In the genomic region with DNA sequence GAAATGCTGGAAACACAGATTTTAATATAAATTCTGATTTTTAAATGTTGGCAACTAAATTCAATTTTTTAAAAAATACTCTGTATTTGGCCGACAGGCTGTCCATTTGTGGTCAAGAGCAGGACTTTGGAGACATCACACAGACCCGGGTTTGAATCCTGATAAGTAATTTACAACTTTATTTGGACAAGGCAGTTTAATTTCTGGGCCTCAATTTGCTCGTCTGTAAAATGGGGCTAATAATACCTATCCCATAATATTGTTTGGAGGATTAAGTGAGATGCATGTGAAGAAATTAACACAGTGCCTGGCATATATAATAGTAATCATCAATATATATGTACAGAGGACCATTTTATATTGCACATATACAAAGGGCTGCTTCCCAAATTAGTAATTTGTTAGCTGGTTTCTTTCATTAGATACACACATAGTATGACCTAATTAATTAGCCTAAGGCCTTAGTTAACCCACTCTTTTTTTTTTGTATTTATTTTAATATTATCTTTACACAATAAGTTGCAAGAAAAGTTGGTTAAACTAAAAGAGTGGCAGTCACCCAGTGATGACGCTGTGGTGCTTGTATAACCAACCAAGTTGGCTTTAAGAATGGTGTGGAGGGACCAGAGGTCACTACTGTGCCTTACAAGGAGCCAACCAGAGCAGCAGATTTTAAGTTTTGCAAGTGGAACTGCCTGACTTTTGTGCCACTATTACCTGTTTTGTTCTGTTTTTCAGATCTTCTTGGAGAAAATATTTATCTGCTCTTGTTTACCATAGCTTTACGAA, we compare ENCODE assay signal across 1 cellular context.
A peak's percentile ranks its signal among the peaks of the same experiment; 100 is the strongest.
TF ChIP-seq lines count a peak whose summit lies in the region.

No MANE protein-coding gene starts in this region.

TF ChIP-seq in HepG2, 621 proteins besides CTCF, POLR2A, EP300 and RAD21:
- TF ChIP-seq ATF1 (CRISPR knock-in tag; IDR thresholded peaks at IDR 0.05) (peak; percentile 31; the same call in 1 of the 2 replicates), RCOR2 (CRISPR knock-in tag; IDR thresholded peaks at IDR 0.05) (peak; percentile 83; the same call in 1 of the 2 replicates), KDM1A (CRISPR knock-in tag; IDR thresholded peaks at IDR 0.05) (peak; percentile 90; the same call in 1 of the 2 replicates), ZBTB21 (CRISPR knock-in tag; IDR thresholded peaks at IDR 0.05) (no peak), ZMYM2 (CRISPR knock-in tag; IDR thresholded peaks at IDR 0.05) (0 out of 2 replicates have a peak, but pooled peaks have one; percentile 12), BRCA1 (CRISPR knock-in tag; IDR thresholded peaks at IDR 0.05) (no peak), ZNF766 (CRISPR knock-in tag; IDR thresholded peaks at IDR 0.05; ENCODE audit: borderline replicate concordance) (no peak), ZNF160 (CRISPR knock-in tag; IDR thresholded peaks at IDR 0.05) (no peak), ZMYM3 (CRISPR knock-in tag; IDR thresholded peaks at IDR 0.05) (peak; percentile 73), ZFYVE20 (CRISPR knock-in tag; IDR thresholded peaks at IDR 0.05; ENCODE audit: borderline replicate concordance, low read depth) (no peak), ZNF629 (CRISPR knock-in tag; conservative IDR thresholded peaks at IDR 0.05) (peak; percentile 98), PCBP2 (optimal IDR thresholded peaks at IDR 0.05; ENCODE audit: low read depth, low read length, poor library complexity, severe bottlenecking) (no peak), CHD4 (IDR thresholded peaks at IDR 0.05; ENCODE audit: borderline replicate concordance, low read length) (peak; percentile 98; the same call in 1 of the 2 replicates), SP4 (CRISPR knock-in tag; IDR thresholded peaks at IDR 0.05) (no peak), ADNP (CRISPR knock-in tag; IDR thresholded peaks at IDR 0.05) (peak; percentile 73; the same call in 1 of the 2 replicates), EHMT2 (IDR thresholded peaks at IDR 0.05; ENCODE audit: borderline replicate concordance, low read depth, low read length) (0 out of 2 replicates have a peak, but pooled peaks have one; percentile 9), JUND (CRISPR knock-in tag; IDR thresholded peaks at IDR 0.05) (no peak), ZNF10 (CRISPR knock-in tag; IDR thresholded peaks at IDR 0.05; ENCODE audit: borderline replicate concordance, low read depth) (no peak)
- TF ChIP-seq, protein P1, sequence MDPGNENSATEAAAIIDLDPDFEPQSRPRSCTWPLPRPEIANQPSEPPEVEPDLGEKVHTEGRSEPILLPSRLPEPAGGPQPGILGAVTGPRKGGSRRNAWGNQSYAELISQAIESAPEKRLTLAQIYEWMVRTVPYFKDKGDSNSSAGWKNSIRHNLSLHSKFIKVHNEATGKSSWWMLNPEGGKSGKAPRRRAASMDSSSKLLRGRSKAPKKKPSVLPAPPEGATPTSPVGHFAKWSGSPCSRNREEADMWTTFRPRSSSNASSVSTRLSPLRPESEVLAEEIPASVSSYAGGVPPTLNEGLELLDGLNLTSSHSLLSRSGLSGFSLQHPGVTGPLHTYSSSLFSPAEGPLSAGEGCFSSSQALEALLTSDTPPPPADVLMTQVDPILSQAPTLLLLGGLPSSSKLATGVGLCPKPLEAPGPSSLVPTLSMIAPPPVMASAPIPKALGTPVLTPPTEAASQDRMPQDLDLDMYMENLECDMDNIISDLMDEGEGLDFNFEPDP (CRISPR knock-in tag; conservative IDR thresholded peaks at IDR 0.05), result no peak
- TF ChIP-seq, protein P2, sequence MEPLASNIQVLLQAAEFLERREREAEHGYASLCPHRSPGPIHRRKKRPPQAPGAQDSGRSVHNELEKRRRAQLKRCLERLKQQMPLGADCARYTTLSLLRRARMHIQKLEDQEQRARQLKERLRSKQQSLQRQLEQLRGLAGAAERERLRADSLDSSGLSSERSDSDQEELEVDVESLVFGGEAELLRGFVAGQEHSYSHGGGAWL (CRISPR knock-in tag; IDR thresholded peaks at IDR 0.05), result no peak
- TF ChIP-seq, protein P3, sequence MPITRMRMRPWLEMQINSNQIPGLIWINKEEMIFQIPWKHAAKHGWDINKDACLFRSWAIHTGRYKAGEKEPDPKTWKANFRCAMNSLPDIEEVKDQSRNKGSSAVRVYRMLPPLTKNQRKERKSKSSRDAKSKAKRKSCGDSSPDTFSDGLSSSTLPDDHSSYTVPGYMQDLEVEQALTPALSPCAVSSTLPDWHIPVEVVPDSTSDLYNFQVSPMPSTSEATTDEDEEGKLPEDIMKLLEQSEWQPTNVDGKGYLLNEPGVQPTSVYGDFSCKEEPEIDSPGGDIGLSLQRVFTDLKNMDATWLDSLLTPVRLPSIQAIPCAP (CRISPR knock-in tag; IDR thresholded peaks at IDR 0.05; ENCODE audit: low read depth), result no peak
- TF ChIP-seq, protein P4, sequence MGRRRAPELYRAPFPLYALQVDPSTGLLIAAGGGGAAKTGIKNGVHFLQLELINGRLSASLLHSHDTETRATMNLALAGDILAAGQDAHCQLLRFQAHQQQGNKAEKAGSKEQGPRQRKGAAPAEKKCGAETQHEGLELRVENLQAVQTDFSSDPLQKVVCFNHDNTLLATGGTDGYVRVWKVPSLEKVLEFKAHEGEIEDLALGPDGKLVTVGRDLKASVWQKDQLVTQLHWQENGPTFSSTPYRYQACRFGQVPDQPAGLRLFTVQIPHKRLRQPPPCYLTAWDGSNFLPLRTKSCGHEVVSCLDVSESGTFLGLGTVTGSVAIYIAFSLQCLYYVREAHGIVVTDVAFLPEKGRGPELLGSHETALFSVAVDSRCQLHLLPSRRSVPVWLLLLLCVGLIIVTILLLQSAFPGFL (CRISPR knock-in tag; IDR thresholded peaks at IDR 0.05), result no peak
- TF ChIP-seq, protein P5, sequence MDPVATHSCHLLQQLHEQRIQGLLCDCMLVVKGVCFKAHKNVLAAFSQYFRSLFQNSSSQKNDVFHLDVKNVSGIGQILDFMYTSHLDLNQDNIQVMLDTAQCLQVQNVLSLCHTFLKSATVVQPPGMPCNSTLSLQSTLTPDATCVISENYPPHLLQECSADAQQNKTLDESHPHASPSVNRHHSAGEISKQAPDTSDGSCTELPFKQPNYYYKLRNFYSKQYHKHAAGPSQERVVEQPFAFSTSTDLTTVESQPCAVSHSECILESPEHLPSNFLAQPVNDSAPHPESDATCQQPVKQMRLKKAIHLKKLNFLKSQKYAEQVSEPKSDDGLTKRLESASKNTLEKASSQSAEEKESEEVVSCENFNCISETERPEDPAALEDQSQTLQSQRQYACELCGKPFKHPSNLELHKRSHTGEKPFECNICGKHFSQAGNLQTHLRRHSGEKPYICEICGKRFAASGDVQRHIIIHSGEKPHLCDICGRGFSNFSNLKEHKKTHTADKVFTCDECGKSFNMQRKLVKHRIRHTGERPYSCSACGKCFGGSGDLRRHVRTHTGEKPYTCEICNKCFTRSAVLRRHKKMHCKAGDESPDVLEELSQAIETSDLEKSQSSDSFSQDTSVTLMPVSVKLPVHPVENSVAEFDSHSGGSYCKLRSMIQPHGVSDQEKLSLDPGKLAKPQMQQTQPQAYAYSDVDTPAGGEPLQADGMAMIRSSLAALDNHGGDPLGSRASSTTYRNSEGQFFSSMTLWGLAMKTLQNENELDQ (CRISPR knock-in tag; IDR thresholded peaks at IDR 0.05; ENCODE audit: borderline replicate concordance), result no peak
